Comparison of ENCODE assay signal across 17 cellular contexts in the genomic region with DNA sequence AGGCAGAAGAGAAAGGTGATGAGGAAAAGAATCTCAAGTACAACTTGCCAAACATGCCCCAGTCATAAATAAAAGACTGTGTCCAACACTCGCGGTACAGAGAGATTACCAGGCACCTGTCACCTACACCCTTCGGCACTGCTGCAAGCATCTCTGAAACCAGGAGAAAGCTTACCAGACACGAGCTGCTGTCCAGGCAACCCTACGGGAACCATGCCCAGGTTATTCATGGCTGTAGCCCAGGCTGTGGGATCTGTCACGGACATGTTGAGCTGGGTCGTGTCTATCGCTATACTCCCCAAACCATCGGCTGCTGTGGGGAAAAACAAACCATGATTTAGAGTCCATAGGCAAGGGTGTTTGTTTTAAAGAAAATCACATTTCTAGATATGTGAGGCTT.
DNase-seq lines count a peak whose midpoint lies in the region; ATAC-seq and TF ChIP-seq lines count a peak whose summit lies in the region.
"Had no signal": no experiment of that assay in that cellular context is flagged by ENCODE, and none has a peak within 500 bp of the region (broad histone marks: within the 10 kb centered on the region; RNA-seq: fewer than 3 reads in every experiment).

No MANE protein-coding gene starts in this region.

- ATAC-seq in upper lobe of left lung (ENCODE audit: low FRiP score in 2 of 2) (no peak), HG02973 (IDR thresholded peaks at IDR 0.05; ENCODE audit: unreplicated experiment) (no peak)
- no peak for ATAC-seq in effector memory CD8-positive, alpha-beta T cell (replicated peaks)
- ATAC-seq: activated CD8-positive, alpha-beta memory T cell treated with anti-CD3 and anti-CD28 coated beads, Interleukin-2, amount 10 ng/mL, durations not matched to agents 7 days and 5 days; naive thymus-derived CD4-positive, alpha-beta T cell; WTC11 had no signal

- peak; percentile 53 to 92 for DNase-seq in NCI-H1930 (lab: John Stamatoyannopoulos, UW)
- DNase-seq in astrocyte of the spinal cord (ENCODE audit: low read depth, low spot score) = peak; percentile 17
- no peak for DNase-seq in upper lobe of left lung
- DNase-seq in effector memory CD8-positive, alpha-beta T cell = no peak
- DNase-seq: activated CD8-positive, alpha-beta memory T cell treated with anti-CD3 and anti-CD28 coated beads, Interleukin-2, amount 10 ng/mL, durations not matched to agents 7 days and 5 days; activated gamma-delta T cell; KG1; naive thymus-derived CD4-positive, alpha-beta T cell; NCI-H187; NCI-H774; RPMI8226 had no signal

- H3K4me1 ChIP-seq in upper lobe of left lung = no peaks in the 10 kb centered on the region
- H3K4me1 ChIP-seq: BLaER1 had no signal

- H3K4me1 Mint-ChIP-seq in effector memory CD8-positive, alpha-beta T cell (ENCODE audit: low read depth in 2 of 2) = no peaks in the 10 kb centered on the region
- H3K4me1 Mint-ChIP-seq: activated CD8-positive, alpha-beta memory T cell treated with anti-CD3 and anti-CD28 coated beads, Interleukin-2, amount 10 ng/mL, durations not matched to agents 7 days and 5 days had no signal

- H3K27me3 ChIP-seq in layer of hippocampus (ENCODE audit: control insufficient read depth, insufficient read depth, low read length) (no peaks in the 10 kb centered on the region), upper lobe of left lung (no peaks in the 10 kb centered on the region)
- H3K27me3 ChIP-seq: BLaER1 had no signal

- H3K4me3 Mint-ChIP-seq in effector memory CD8-positive, alpha-beta T cell = no peak overlapping the region
- H3K4me3 Mint-ChIP-seq: activated CD8-positive, alpha-beta memory T cell treated with anti-CD3 and anti-CD28 coated beads, Interleukin-2, amount 10 ng/mL, durations not matched to agents 7 days and 5 days; naive thymus-derived CD4-positive, alpha-beta T cell; WTC11 had no signal

- in situ Hi-C loops in astrocyte of the spinal cord (cut with HindIII; ENCODE audit: low sequenced_read_pairs) = no loop called here

- no peak for TF ChIP-seq POLR2A in upper lobe of left lung (IDR thresholded peaks at IDR 0.05)

- no peak overlapping the region for H3K4me3 ChIP-seq in astrocyte of the spinal cord (ENCODE audit: low read depth, low read length)
- no peak overlapping the region for H3K4me3 ChIP-seq in upper lobe of left lung
- H3K4me3 ChIP-seq: BLaER1 had no signal

- peaks cover 12 to 19% of the 10 kb centered on the region in 2 donors for H3K27me3 Mint-ChIP-seq in effector memory CD8-positive, alpha-beta T cell
- H3K27me3 Mint-ChIP-seq: progenitor cell of endocrine pancreas had no signal

- TF ChIP-seq CTCF in astrocyte of the spinal cord (IDR thresholded peaks at IDR 0.05; ENCODE audit: low read depth, low read length) (no peak), upper lobe of left lung (IDR thresholded peaks at IDR 0.05) (no peak)

- H3K9me3 ChIP-seq in upper lobe of left lung = no peaks in the 10 kb centered on the region

- 66 to 88% methylated on average over 9 of the region's 9 CpGs for WGBS in upper lobe of left lung, 2 donors

- H3K27ac ChIP-seq in layer of hippocampus (ENCODE audit: low read depth, low read length) (peak overlapping the region; percentile 83), temporal lobe (ENCODE audit: low read depth, low read length) (peak overlapping the region; percentile 89), upper lobe of left lung (no peak overlapping the region)
- H3K27ac ChIP-seq: BLaER1 had no signal

- H3K9me3 Mint-ChIP-seq in effector memory CD8-positive, alpha-beta T cell = no peaks in the 10 kb centered on the region

- H3K27ac Mint-ChIP-seq in effector memory CD8-positive, alpha-beta T cell = no peak overlapping the region
- H3K27ac Mint-ChIP-seq: activated CD8-positive, alpha-beta memory T cell treated with anti-CD3 and anti-CD28 coated beads, Interleukin-2, amount 10 ng/mL, durations not matched to agents 7 days and 5 days; naive thymus-derived CD4-positive, alpha-beta T cell; progenitor cell of endocrine pancreas; WTC11 had no signal

- no peaks in the 10 kb centered on the region for H3K36me3 Mint-ChIP-seq in effector memory CD8-positive, alpha-beta T cell (ENCODE audit: insufficient read depth)
- H3K36me3 Mint-ChIP-seq: activated CD8-positive, alpha-beta memory T cell treated with anti-CD3 and anti-CD28 coated beads, Interleukin-2, amount 10 ng/mL, durations not matched to agents 7 days and 5 days; naive thymus-derived CD4-positive, alpha-beta T cell; WTC11 had no signal

- H3K36me3 ChIP-seq in upper lobe of left lung = no peaks in the 10 kb centered on the region
- H3K36me3 ChIP-seq: BLaER1 had no signal

- no peak for TF ChIP-seq EP300 in upper lobe of left lung (IDR thresholded peaks at IDR 0.05)

Comparison
In these comparisons a context has a peak if more than half of its experiments do, and no peak if none do; other contexts are left out.
1. DNase-seq: peak in NCI-H1930 (2 of 2) and astrocyte of the spinal cord (single experiment); none in upper lobe of left lung (0 of 2) and effector memory CD8-positive, alpha-beta T cell (0 of 3).
2. H3K27ac ChIP-seq: peak in layer of hippocampus (single experiment) and temporal lobe (single experiment); none in upper lobe of left lung (0 of 4).